ENCODE assay signal across 27 cellular contexts in the genomic region with DNA sequence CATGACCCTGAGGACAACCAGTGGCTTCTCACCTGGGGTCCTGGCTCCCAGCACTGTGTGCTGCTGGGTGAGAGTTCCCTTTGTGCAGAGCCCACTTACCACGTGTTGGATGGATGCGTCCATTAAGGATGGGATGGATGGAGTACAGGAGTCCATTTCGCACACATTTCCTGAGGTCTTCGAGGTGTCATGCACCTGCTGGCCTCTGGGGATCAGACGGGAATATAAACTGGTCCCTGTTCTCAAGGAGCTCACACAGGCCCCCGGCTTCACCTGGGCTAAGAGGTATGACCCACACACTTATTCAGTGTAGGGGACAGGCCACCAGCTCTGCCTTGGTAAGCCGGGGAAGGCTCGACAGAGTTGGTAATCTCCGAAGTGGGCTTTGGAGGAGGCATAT.
"Had no signal": no experiment of that assay in that cellular context is flagged by ENCODE, and none has a peak within 500 bp of the region (broad histone marks: within the 10 kb centered on the region; RNA-seq: fewer than 3 reads in every experiment).

No MANE protein-coding gene starts in this region.

- H3K4me1 Mint-ChIP-seq: activated CD4-positive, alpha-beta memory T cell treated with anti-CD3 and anti-CD28 coated beads, Interleukin-2, amount 10 ng/mL, durations not matched to agents 7 days and 5 days; activated CD4-positive, alpha-beta T cell treated with anti-CD3 and anti-CD28 coated beads for 36 hours; activated T-helper 17 cell treated with anti-CD3 and anti-CD28 coated beads, Interleukin-2, amount 50 U/mL, for 72 hours had no signal

- H3K4me3 ChIP-seq: cardiac muscle cell, MG63 had no signal

- H3K9me3 ChIP-seq: MG63, SK-N-SH had no signal

- DNase-seq: activated CD4-positive, alpha-beta memory T cell treated with anti-CD3 and anti-CD28 coated beads, Interleukin-2, amount 10 ng/mL, durations not matched to agents 7 days and 5 days; activated CD4-positive, alpha-beta T cell treated with anti-CD3 and anti-CD28 coated beads for 36 hours; activated CD4-positive, alpha-beta T cell treated with anti-CD3 and anti-CD28 coated beads, Interleukin-2, amount 50 U/mL, for 1 hour; activated gamma-delta T cell; activated naive CD4-positive, alpha-beta T cell treated with anti-CD3 and anti-CD28 coated beads for 36 hours; activated T-cell treated with anti-CD3 and anti-CD28 coated beads for 4 hours; activated T-cell treated with anti-CD3 and anti-CD28 coated beads, Interleukin-2, amount 50 U/mL, for 48 hours; brain microvascular endothelial cell; MG63; MV-4-11; NCI-H1092 treated with DMSO at 0.1 percent for 48 hours; NCI-H1417 treated with DMSO at 0.1 percent for 48 hours; NCI-H1694; NCI-H2029; NCI-H2107; NCI-H2171 treated with DMSO at 0.1 percent for 48 hours; NCI-H226; NCI-H774; RPMI8226; SK-N-SH; T-helper 1 cell had no signal

- H3K36me3 Mint-ChIP-seq: activated naive CD8-positive, alpha-beta T cell had no signal

- H3K9me3 Mint-ChIP-seq: activated CD4-positive, alpha-beta memory T cell treated with anti-CD3 and anti-CD28 coated beads, Interleukin-2, amount 10 ng/mL, durations not matched to agents 7 days and 5 days; activated naive CD4-positive, alpha-beta T cell treated with anti-CD3 and anti-CD28 coated beads for 36 hours; activated T-helper 17 cell treated with anti-CD3 and anti-CD28 coated beads, Interleukin-2, amount 50 U/mL, for 72 hours had no signal

- H3K27ac Mint-ChIP-seq: activated CD4-positive, alpha-beta memory T cell treated with anti-CD3 and anti-CD28 coated beads, Interleukin-2, amount 10 ng/mL, durations not matched to agents 7 days and 5 days; activated CD4-positive, alpha-beta T cell treated with anti-CD3 and anti-CD28 coated beads for 36 hours; activated naive CD4-positive, alpha-beta T cell treated with anti-CD3 and anti-CD28 coated beads for 36 hours; activated naive CD8-positive, alpha-beta T cell; activated T-helper 17 cell treated with anti-CD3 and anti-CD28 coated beads, Interleukin-2, amount 50 U/mL, for 72 hours had no signal

- H3K4me3 Mint-ChIP-seq: activated CD4-positive, alpha-beta memory T cell treated with anti-CD3 and anti-CD28 coated beads, Interleukin-2, amount 10 ng/mL, durations not matched to agents 7 days and 5 days; activated CD4-positive, alpha-beta T cell treated with anti-CD3 and anti-CD28 coated beads for 36 hours; activated naive CD4-positive, alpha-beta T cell treated with anti-CD3 and anti-CD28 coated beads for 36 hours; activated naive CD8-positive, alpha-beta T cell; activated T-helper 17 cell treated with anti-CD3 and anti-CD28 coated beads, Interleukin-2, amount 50 U/mL, for 72 hours had no signal

- ATAC-seq: activated CD4-positive, alpha-beta T cell treated with anti-CD3 and anti-CD28 coated beads for 36 hours; activated T-helper 17 cell treated with anti-CD3 and anti-CD28 coated beads, Interleukin-2, amount 50 U/mL, for 72 hours; Panc1; Right ventricle myocardium inferior had no signal

- H3K27ac ChIP-seq: brain microvascular endothelial cell, cardiac muscle cell, VCaP had no signal

- H3K27me3 ChIP-seq: cardiac muscle cell, MG63 had no signal

- H3K36me3 ChIP-seq: brain microvascular endothelial cell, cardiac muscle cell, MG63 had no signal
